In the genomic region with DNA sequence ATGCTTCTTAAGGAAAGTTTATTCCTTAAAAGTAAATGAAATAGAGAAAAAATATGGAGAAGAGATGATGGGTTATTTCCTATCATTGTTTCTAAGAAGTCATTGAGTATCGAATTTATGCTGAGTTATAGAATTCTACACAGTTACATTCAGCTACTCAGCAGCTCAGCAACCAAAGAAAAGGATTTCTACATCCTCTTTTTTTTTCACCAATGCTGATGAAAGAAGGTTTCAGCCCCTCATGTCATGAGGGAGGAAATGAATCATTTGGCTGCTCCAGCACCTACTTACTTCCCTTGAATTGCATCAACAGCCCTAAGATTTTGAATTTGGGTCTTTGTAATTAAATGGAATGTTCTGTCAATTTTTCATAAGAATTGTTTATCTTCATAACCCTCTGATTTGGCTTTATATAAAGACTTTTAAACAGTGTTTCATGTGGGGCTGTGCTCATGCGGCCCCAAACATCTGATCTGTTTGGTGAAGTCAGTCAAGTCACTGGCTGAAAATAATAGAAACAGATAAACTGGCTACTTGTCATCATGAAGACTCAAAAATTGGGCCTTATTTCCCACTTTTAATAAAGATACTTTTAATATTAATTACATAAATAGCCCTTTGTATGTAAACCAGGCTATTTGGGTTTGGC, we compare ENCODE assay signal across 8 cellular contexts. TPM values are rescaled to one million over a fixed set of nuclear protein-coding genes. Genes with fewer than 3 reads are reported as not detected.
DNase-seq lines count a peak whose midpoint lies in the region; ATAC-seq, FAIRE-seq and TF ChIP-seq lines count a peak whose summit lies in the region.

No MANE protein-coding gene starts in this region.

- no peak overlapping the region for H3K4me2 ChIP-seq in astrocyte (ENCODE audit: low read length)

- H3K4me1 Mint-ChIP-seq in astrocyte (ENCODE audit: low read depth, unreplicated experiment): peaks cover 21% of the 10 kb centered on the region
- H3K4me1 Mint-ChIP-seq in nephron progenitor cell: peaks cover 41% of the 10 kb centered on the region

- H3K27ac ChIP-seq in astrocyte (ENCODE audit: low read depth, low read length) (no peak overlapping the region), sigmoid colon (peak overlapping the region in 1 of 4 donors; percentile 29), vagina (no peak overlapping the region)

- H3K27me3 Mint-ChIP-seq in astrocyte (ENCODE audit: low read depth, unreplicated experiment) (no peaks in the 10 kb centered on the region), nephron progenitor cell (ENCODE audit: low read depth, poor library complexity) (peaks cover 6% of the 10 kb centered on the region)

- FAIRE-seq in astrocyte (lab: Jason Lieb, UNC): no peak

- no peak overlapping the region for H3K4me3 Mint-ChIP-seq in astrocyte (ENCODE audit: unreplicated experiment)
- H3K4me3 Mint-ChIP-seq in nephron progenitor cell: no peak overlapping the region

- no peak for TF ChIP-seq EP300 in sigmoid colon (IDR thresholded peaks at IDR 0.05)

- H3K9me3 Mint-ChIP-seq in astrocyte (ENCODE audit: unreplicated experiment) (no peaks in the 10 kb centered on the region), nephron progenitor cell (peaks cover 4% of the 10 kb centered on the region)

- intact Hi-C loops in sigmoid colon (cut with DNase I): no loop called here
- intact Hi-C loops in vagina (cut with DNase I): no loop called here

- H3K36me3 ChIP-seq in astrocyte (ENCODE audit: insufficient read depth, low read length) (no peaks in the 10 kb centered on the region), sigmoid colon (no peaks in the 10 kb centered on the region), vagina (no peaks in the 10 kb centered on the region)

- no peak overlapping the region for H2AFZ ChIP-seq in astrocyte (ENCODE audit: low read depth, low read length)

- 61 to 85% methylated on average over 2 of the region's 2 CpGs for WGBS in sigmoid colon, 2 donors

- H3K4me1 ChIP-seq in astrocyte (ENCODE audit: insufficient read depth, low read length) (no peaks in the 10 kb centered on the region), sigmoid colon (no peaks in the 10 kb centered on the region), vagina (no peaks in the 10 kb centered on the region)

- H4K20me1 ChIP-seq in astrocyte (ENCODE audit: insufficient read depth, low read length): no peaks in the 10 kb centered on the region

- H3K27ac Mint-ChIP-seq in astrocyte (ENCODE audit: unreplicated experiment) (peak overlapping the region; percentile 93), nephron progenitor cell (peak overlapping the region; percentile 70)

- TF ChIP-seq CTCF in AG10803 (conservative IDR thresholded peaks at IDR 0.05; ENCODE audit: low read length): no peak
- TF ChIP-seq CTCF in astrocyte (IDR thresholded peaks at IDR 0.05; ENCODE audit: insufficient read depth, low read depth, low read length): no peak
- TF ChIP-seq CTCF in nephron progenitor cell (IDR thresholded peaks at IDR 0.05): no peak
- TF ChIP-seq CTCF in sigmoid colon (IDR thresholded peaks at IDR 0.05): no peak
- no peak for TF ChIP-seq CTCF in vagina (IDR thresholded peaks at IDR 0.05)

- H3K27me3 ChIP-seq in astrocyte (ENCODE audit: insufficient read depth, low read length) (no peaks in the 10 kb centered on the region), sigmoid colon (no peaks in the 10 kb centered on the region), vagina (no peaks in the 10 kb centered on the region)

- no peaks in the 10 kb centered on the region for H3K79me2 ChIP-seq in astrocyte (ENCODE audit: insufficient read depth, low read length)

- DNase-seq in AG10803 (ENCODE audit: low read depth) (peak; percentile 70), astrocyte (ENCODE audit: low read depth) (peak; percentile 61), nephron progenitor cell (no peak), sigmoid colon (no peak), vagina (ENCODE audit: extremely low spot score in 2 of 2) (no peak)
- DNase-seq in stimulated activated naive CD4-positive, alpha-beta T cell (lab: John Stamatoyannopoulos, UW): no peak

- no peaks in the 10 kb centered on the region for H3K36me3 Mint-ChIP-seq in astrocyte (ENCODE audit: low read depth, unreplicated experiment)
- no peaks in the 10 kb centered on the region for H3K36me3 Mint-ChIP-seq in nephron progenitor cell (ENCODE audit: low read depth)

- H3K9me3 ChIP-seq in astrocyte (ENCODE audit: insufficient read depth, low read depth, low read length) (no peaks in the 10 kb centered on the region), sigmoid colon (no peaks in the 10 kb centered on the region), vagina (no peaks in the 10 kb centered on the region)

- TF ChIP-seq POLR2A in sigmoid colon (IDR thresholded peaks at IDR 0.05) (no peak), vagina (IDR thresholded peaks at IDR 0.05) (no peak)

- ATAC-seq in GM19455 (IDR thresholded peaks at IDR 0.05; ENCODE audit: unreplicated experiment): peak; percentile 75
- ATAC-seq in HG03469 (IDR thresholded peaks at IDR 0.05; ENCODE audit: unreplicated experiment): peak; percentile 83

- no peak overlapping the region for H3K9ac ChIP-seq in astrocyte (ENCODE audit: low read length)

- H3K4me3 ChIP-seq in AG10803 (ENCODE audit: low read length) (no peak overlapping the region), astrocyte (ENCODE audit: insufficient read depth, low read depth, low read length) (no peak overlapping the region), sigmoid colon (no peak overlapping the region), vagina (no peak overlapping the region)

RNA-seq across cellular contexts. Expression of gene SNX2, which starts 18.5 kb away (rescaled TPM):
- total RNA-seq in astrocyte: 82.8 and 87.2 TPM in 2 replicates
- total RNA-seq in sigmoid colon: 100 to 1,000 TPM in 1 of 4 donors, 10 to 100 TPM in 3; 50.2 to 111 (median 82.3) TPM
- 10 to 100 TPM; 48.6 to 61.5 (median 56.5) TPM for polyA plus RNA-seq in sigmoid colon
- 38.3 TPM for total RNA-seq in vagina

Comparison
In these comparisons a context has a peak if more than half of its experiments do, and no peak if none do; other contexts are left out.
1. DNase-seq: peak in AG10803 (single experiment) and astrocyte (single experiment); none in nephron progenitor cell (single experiment), sigmoid colon (single experiment), stimulated activated naive CD4-positive, alpha-beta T cell (0 of 6) and vagina (0 of 2).